1 cellular context compared by ENCODE assay signal in genomic region chr11:64312947-64313346, GRCh38.
TF ChIP-seq lines count a peak whose summit lies in the region.

No MANE protein-coding gene starts in this region.

TF ChIP-seq in GM12891, 5 proteins besides CTCF, POLR2A, EP300 and RAD21:
- no peak for TF ChIP-seq POU2F2 (IDR thresholded peaks at IDR 0.05; ENCODE audit: low read depth, low read length)
- no peak for TF ChIP-seq POLR2AphosphoS5 (IDR thresholded peaks at IDR 0.05; ENCODE audit: low read depth, low read length)
- TF ChIP-seq PAX5 (IDR thresholded peaks at IDR 0.05; ENCODE audit: insufficient read depth, low read length, severe bottlenecking): no peak
- no peak for TF ChIP-seq SPI1 (IDR thresholded peaks at IDR 0.05; ENCODE audit: low read depth, low read length)
- TF ChIP-seq TAF1 (IDR thresholded peaks at IDR 0.05; ENCODE audit: low read depth, low read length): no peak
